8 cellular contexts compared by ENCODE assay signal in the genomic region with DNA sequence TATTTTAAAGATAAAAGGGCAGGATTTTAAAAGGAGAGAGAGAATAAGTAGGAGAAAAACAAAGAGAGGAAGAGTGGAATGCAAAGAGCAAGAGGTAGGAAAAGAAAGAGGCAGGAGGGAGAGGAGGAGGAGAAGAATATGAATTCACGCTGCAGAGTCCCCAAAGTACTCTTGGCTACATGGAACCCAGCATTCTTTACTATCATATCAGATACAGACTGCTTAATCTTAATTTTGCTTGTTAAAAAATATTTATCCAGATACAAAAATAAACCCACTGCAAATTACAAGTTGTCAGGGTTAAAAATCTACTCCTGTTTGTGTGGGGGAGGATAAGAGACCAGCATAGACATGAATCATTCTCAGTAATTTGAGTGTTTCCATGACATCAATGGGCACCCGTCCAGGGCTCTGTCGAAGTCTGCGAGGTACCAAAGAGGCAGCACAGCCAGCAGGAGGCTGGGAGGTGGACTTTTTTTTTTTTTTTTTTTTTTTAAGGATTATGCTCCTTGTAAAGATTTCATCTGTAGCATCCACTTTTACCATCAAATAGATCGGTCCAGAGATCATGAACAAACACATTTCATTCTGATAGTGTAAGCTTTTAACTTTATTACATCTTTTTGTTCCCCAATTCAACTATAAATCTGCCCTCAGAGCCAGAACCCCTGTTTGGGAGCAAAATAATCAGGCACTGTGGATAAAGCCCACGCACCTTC.
DNase-seq lines count a peak whose midpoint lies in the region; ATAC-seq and TF ChIP-seq lines count a peak whose summit lies in the region.

No MANE protein-coding gene starts in this region.

- H3K36me3 ChIP-seq in adrenal gland (replicated peaks in 1 of 2): no peaks in the 10 kb centered on the region
- H3K36me3 ChIP-seq in sigmoid colon: no peaks in the 10 kb centered on the region

- intact Hi-C loops in adrenal gland (cut with DNase I): no loop called here
- intact Hi-C loops in cardiac septum (cut with DNase I): no loop called here
- intact Hi-C loops in sigmoid colon (cut with DNase I): loop anchor here (5.0 to 10.0 kb wide), 4 partner anchors 54 to 1229 kb away; a partner anchor contains a TSS

- TF ChIP-seq EP300 in sigmoid colon (IDR thresholded peaks at IDR 0.05): peak in 2 of 4 donors; percentile 5 to 26

- H3K4me3 ChIP-seq in adrenal gland (no peak overlapping the region), sigmoid colon (no peak overlapping the region)

- H3K27me3 ChIP-seq in adrenal gland (no peaks in the 10 kb centered on the region), sigmoid colon (no peaks in the 10 kb centered on the region)

- peak overlapping the region in 1 of 5 donors; percentile 64 for H3K27ac ChIP-seq in adrenal gland
- peak overlapping the region; percentile 73 to 83 (median 78) for H3K27ac ChIP-seq in sigmoid colon

- peaks cover 0 to 36% of the 10 kb centered on the region in 2 donors for H3K4me1 ChIP-seq in adrenal gland (replicated peaks in 1 of 2)
- H3K4me1 ChIP-seq in sigmoid colon: peaks cover 0 to 42% (median 16%) of the 10 kb centered on the region in 4 donors

- WGBS in adrenal gland, 4 donors: 31 to 36% (median 34%) methylated on average over 6 of the region's 6 CpGs
- WGBS in sigmoid colon, 2 donors: 38 to 47% methylated on average over 6 of the region's 6 CpGs

- DNase-seq in EL (peak; percentile 94), NCI-H1930 (lab: John Stamatoyannopoulos, UW) (peak; percentile 82 to 90), adrenal gland (peak; percentile 83 to 97 (median 92)), cardiac septum (ENCODE audit: low spot score) (peak; percentile 88), sigmoid colon (peak; percentile 92), activated gamma-delta T cell treated with Interleukin-2 at 50 U/mL for 16 hours (no peak)
- DNase-seq in NK-92 treated with Interleukin-12 subunit alpha and Interleukin-12 subunit beta, amount 100 ng/mL, for 24 hours (lab: John Stamatoyannopoulos, UW): no peak

- H3K9me3 ChIP-seq in adrenal gland (replicated peaks in 1 of 3): no peaks in the 10 kb centered on the region
- no peaks in the 10 kb centered on the region for H3K9me3 ChIP-seq in sigmoid colon

- no peak for TF ChIP-seq POLR2A in adrenal gland (IDR thresholded peaks at IDR 0.05)
- no peak for TF ChIP-seq POLR2A in sigmoid colon (IDR thresholded peaks at IDR 0.05)

- peak in 2 of 6 experiments; percentile 26 to 43 for TF ChIP-seq CTCF in adrenal gland (IDR thresholded peaks at IDR 0.05)
- peak in 1 of 4 experiments; percentile 37 for TF ChIP-seq CTCF in sigmoid colon (IDR thresholded peaks at IDR 0.05)

- ATAC-seq in activated CD4-positive, CD25-positive, alpha-beta regulatory T cell treated with anti-CD3 and anti-CD28 coated beads, Interleukin-2, amount 50 U/mL, for 24 hours: no peak

Comparison
In these comparisons a context has a peak if more than half of its experiments do, and no peak if none do; other contexts are left out.
1. DNase-seq: peak in EL (single experiment), NCI-H1930 (2 of 2), adrenal gland (7 of 7), cardiac septum (single experiment) and sigmoid colon (single experiment); none in NK-92 treated with Interleukin-12 subunit alpha and Interleukin-12 subunit beta, amount 100 ng/mL, for 24 hours (single experiment) and activated gamma-delta T cell treated with Interleukin-2 at 50 U/mL for 16 hours (single experiment).